ENCODE assay signal across 9 cellular contexts in the genomic region with DNA sequence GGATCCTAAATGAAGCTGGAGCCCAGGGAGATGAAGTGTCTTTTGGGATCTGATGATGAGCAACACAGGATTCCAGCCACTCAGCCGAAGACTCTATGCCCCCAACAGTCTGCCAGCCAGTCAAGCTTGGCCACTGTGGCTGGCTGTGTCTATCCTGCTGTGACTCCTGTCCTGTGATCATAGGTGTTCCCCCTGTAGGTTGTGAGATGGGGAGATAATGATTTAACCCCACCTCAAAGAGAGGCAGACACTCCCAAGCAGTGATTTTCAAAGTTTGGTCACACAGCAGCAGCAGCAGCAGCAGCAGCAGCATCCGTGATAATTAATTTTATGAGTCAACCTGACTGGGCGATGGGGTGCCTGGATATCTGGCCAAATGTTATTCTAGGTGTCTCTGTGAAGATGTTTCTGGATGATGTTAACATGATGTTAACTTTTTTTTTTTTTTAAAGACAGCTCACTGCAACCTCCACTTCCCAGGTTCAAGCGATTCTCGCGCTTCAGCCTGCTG. TPM values are rescaled to one million over a fixed set of nuclear protein-coding genes. Genes with fewer than 3 reads are reported as not detected.
DNase-seq lines count a peak whose midpoint lies in the region; ATAC-seq and TF ChIP-seq lines count a peak whose summit lies in the region.
"Had no signal": no experiment of that assay in that cellular context is flagged by ENCODE, and none has a peak within 500 bp of the region (broad histone marks: within the 10 kb centered on the region; RNA-seq: fewer than 3 reads in every experiment).

No MANE protein-coding gene starts in this region.

- H3K4me3 Mint-ChIP-seq in activated naive CD4-positive, alpha-beta T cell treated with anti-CD3 and anti-CD28 coated beads, Interleukin-2, amount 10 ng/mL, durations not matched to agents 7 days and 5 days = no peak overlapping the region

- no peaks in the 10 kb centered on the region for H3K36me3 Mint-ChIP-seq in activated naive CD4-positive, alpha-beta T cell treated with anti-CD3 and anti-CD28 coated beads, Interleukin-2, amount 10 ng/mL, durations not matched to agents 7 days and 5 days

- in situ Hi-C loops in transverse colon (cut with MboI; ENCODE audit: low pct_ligation_motif_present in 1 of 4, low pct_unique_long_range_greater_than_20kb in 1 of 4, low sequenced_read_pairs in 3 of 4) = loop anchor here in 1 of 4 donors (25.0 kb wide), 1 partner anchor 212 kb away; no protein-coding TSS in a partner anchor

- no peak for TF ChIP-seq EP300 in transverse colon (IDR thresholded peaks at IDR 0.05; ENCODE audit: low read depth)

- H3K27me3 Mint-ChIP-seq in activated naive CD4-positive, alpha-beta T cell treated with anti-CD3 and anti-CD28 coated beads, Interleukin-2, amount 10 ng/mL, durations not matched to agents 7 days and 5 days = peaks cover 22% of the 10 kb centered on the region

- CTCF ChIA-PET in activated naive CD4-positive, alpha-beta T cell treated with anti-CD3 and anti-CD28 coated beads, Interleukin-2, amount 10 ng/mL, durations not matched to agents 7 days and 5 days (lab: Charles Lee) = interaction anchor here (1.0 to 6.7 kb wide), 5 partner anchors 14 to 218 kb away, joined by 3 to 82 read pairs (median 5); no protein-coding TSS in a partner anchor

- 73 to 86% methylated on average over 6 of the region's 6 CpGs for WGBS in transverse colon (ENCODE audit: low coverage in 1 of 2), 2 donors

- H3K9me3 ChIP-seq in transverse colon = no peaks in the 10 kb centered on the region

- DNase-seq in activated naive CD4-positive, alpha-beta T cell treated with anti-CD3 and anti-CD28 coated beads, Interleukin-2, amount 10 ng/mL, durations not matched to agents 7 days and 5 days = no peak
- DNase-seq in activated naive CD4-positive, alpha-beta T cell treated with Interleukin-2 at 50 U/mL for 16 hours = no peak
- DNase-seq in NCI-H226 (peak; percentile 5), foreskin keratinocyte (no peak), transverse colon (peak; percentile 7), NCI-H1105 (lab: John Stamatoyannopoulos, UW) (no peak), NOMO-1 treated with dmso at 0.1 percent for 144 hours (lab: John Stamatoyannopoulos, UW; ENCODE audit: unreplicated experiment) (no peak)

- no peak overlapping the region for H3K4me3 ChIP-seq in transverse colon
- H3K4me3 ChIP-seq: PC-9 had no signal

- intact Hi-C loops in transverse colon (cut with DNase I; ENCODE audit: low total_unique reads) = no loop called here

- no peak for TF ChIP-seq CTCF in foreskin keratinocyte (conservative IDR thresholded peaks at IDR 0.05)
- no peak for TF ChIP-seq CTCF in transverse colon (IDR thresholded peaks at IDR 0.05)

- H3K27ac ChIP-seq in foreskin keratinocyte = peak overlapping the region; percentile 31
- H3K27ac ChIP-seq in transverse colon = peak overlapping the region; percentile 68 to 86 (median 80)
- H3K27ac ChIP-seq: PC-9 had no signal

- peaks cover 26% of the 10 kb centered on the region for H3K4me1 Mint-ChIP-seq in activated naive CD4-positive, alpha-beta T cell treated with anti-CD3 and anti-CD28 coated beads, Interleukin-2, amount 10 ng/mL, durations not matched to agents 7 days and 5 days

- H3K27ac Mint-ChIP-seq in activated naive CD4-positive, alpha-beta T cell treated with anti-CD3 and anti-CD28 coated beads, Interleukin-2, amount 10 ng/mL, durations not matched to agents 7 days and 5 days = peak overlapping the region; percentile 85

- ATAC-seq in foreskin keratinocyte (peak; percentile 37), HG03457 (IDR thresholded peaks at IDR 0.05; ENCODE audit: unreplicated experiment) (no peak)

- TF ChIP-seq POLR2A in transverse colon (IDR thresholded peaks at IDR 0.05) = no peak

- H3K27me3 ChIP-seq in foreskin keratinocyte (no peaks in the 10 kb centered on the region), transverse colon (no peaks in the 10 kb centered on the region)

- H3K4me1 ChIP-seq in foreskin keratinocyte = peaks cover 13% of the 10 kb centered on the region
- peaks cover 23 to 55% (median 32%) of the 10 kb centered on the region in 4 donors for H3K4me1 ChIP-seq in transverse colon

- H3K36me3 ChIP-seq in transverse colon = no peaks in the 10 kb centered on the region

- no peaks in the 10 kb centered on the region for H3K9me3 Mint-ChIP-seq in activated naive CD4-positive, alpha-beta T cell treated with anti-CD3 and anti-CD28 coated beads, Interleukin-2, amount 10 ng/mL, durations not matched to agents 7 days and 5 days

RNA-seq across cellular contexts. Expression of gene RHOB, which starts 21.4 kb away (rescaled TPM):
- total RNA-seq in foreskin keratinocyte (46.8 and 64.3 TPM in 2 replicates), transverse colon (100 to 1,000 TPM; 360 to 732 (median 532) TPM)
- 31.0 and 40.3 TPM in 2 replicates for polyA plus RNA-seq in foreskin keratinocyte

Comparison
In these comparisons a context has a peak if more than half of its experiments do, and no peak if none do; other contexts are left out.
1. DNase-seq: peak in NCI-H226 (single experiment) and transverse colon (single experiment); none in activated naive CD4-positive, alpha-beta T cell treated with anti-CD3 and anti-CD28 coated beads, Interleukin-2, amount 10 ng/mL, durations not matched to agents 7 days and 5 days (single experiment), activated naive CD4-positive, alpha-beta T cell treated with Interleukin-2 at 50 U/mL for 16 hours (single experiment), foreskin keratinocyte (0 of 2), NCI-H1105 (single experiment) and NOMO-1 treated with dmso at 0.1 percent for 144 hours (single experiment).